ENCODE assay signal across 24 cellular contexts in genomic region chrX:132749406-132749805, GRCh38.
DNase-seq lines count a peak whose midpoint lies in the region; ATAC-seq, FAIRE-seq and TF ChIP-seq lines count a peak whose summit lies in the region.
"Had no signal": no experiment of that assay in that cellular context is flagged by ENCODE, and none has a peak within 500 bp of the region (broad histone marks: within the 10 kb centered on the region; RNA-seq: fewer than 3 reads in every experiment).

No MANE protein-coding gene starts in this region.

- H3K4me3 ChIP-seq in DND-41 (ENCODE audit: low read depth in 1 of 2, low read length in 2 of 2) (no peak overlapping the region), astrocyte (ENCODE audit: insufficient read depth, low read depth, low read length) (no peak overlapping the region), neural cell (ENCODE audit: low read length) (no peak overlapping the region)
- H3K4me3 ChIP-seq: GM23248, SJSA1 had no signal

- no peak for TF ChIP-seq RAD21 in neural cell (conservative IDR thresholded peaks at IDR 0.05)

- TF ChIP-seq EP300 in neural cell (conservative IDR thresholded peaks at IDR 0.05; ENCODE audit: poor library complexity, severe bottlenecking) = peak; percentile 49

- H3K27ac ChIP-seq in DND-41 (ENCODE audit: low read length) (peak overlapping the region; percentile 82), astrocyte (ENCODE audit: low read depth, low read length) (no peak overlapping the region), neural cell (ENCODE audit: low read length) (no peak overlapping the region)
- H3K27ac ChIP-seq: GM23248, HL-60, SJSA1 had no signal

- no peaks in the 10 kb centered on the region for H3K9me3 Mint-ChIP-seq in astrocyte (ENCODE audit: unreplicated experiment)
- H3K9me3 Mint-ChIP-seq: CD8-positive, alpha-beta memory T cell; IgD-negative memory B cell; T-cell had no signal

- TF ChIP-seq CTCF in DND-41 (IDR thresholded peaks at IDR 0.05; ENCODE audit: borderline replicate concordance, extremely low read depth, low read length, poor library complexity, severe bottlenecking) (no peak), astrocyte (IDR thresholded peaks at IDR 0.05; ENCODE audit: insufficient read depth, low read depth, low read length) (no peak), neural cell (IDR thresholded peaks at IDR 0.05; ENCODE audit: poor library complexity, severe bottlenecking) (no peak)

- no peaks in the 10 kb centered on the region for H3F3A ChIP-seq in neural cell (ENCODE audit: insufficient read depth, low read length, poor library complexity, severe bottlenecking)

- H3K9ac ChIP-seq in DND-41 (ENCODE audit: low read depth, low read length) (no peak overlapping the region), astrocyte (ENCODE audit: low read length) (no peak overlapping the region), neural cell (ENCODE audit: low read length) (no peak overlapping the region)
- H3K9ac ChIP-seq: GM23248, KMS-11 had no signal

- H3K4me1 Mint-ChIP-seq in astrocyte (ENCODE audit: low read depth, unreplicated experiment) = peaks cover 11% of the 10 kb centered on the region
- H3K4me1 Mint-ChIP-seq: IgD-negative memory B cell had no signal

- no peaks in the 10 kb centered on the region for H3K27me3 Mint-ChIP-seq in astrocyte (ENCODE audit: low read depth, unreplicated experiment)
- H3K27me3 Mint-ChIP-seq: IgD-negative memory B cell had no signal

- peaks cover 42% of the 10 kb centered on the region for H3K4me1 ChIP-seq in DND-41 (ENCODE audit: insufficient read depth, low read length)
- H3K4me1 ChIP-seq in astrocyte (ENCODE audit: insufficient read depth, low read length) = no peaks in the 10 kb centered on the region
- H3K4me1 ChIP-seq: BE2C, SJSA1 had no signal

- H3K27me3 ChIP-seq in DND-41 (ENCODE audit: insufficient read depth, low read length, poor library complexity) (no peaks in the 10 kb centered on the region), astrocyte (ENCODE audit: insufficient read depth, low read length) (no peaks in the 10 kb centered on the region), neural cell (ENCODE audit: insufficient read depth, low read depth, low read length) (no peaks in the 10 kb centered on the region)
- H3K27me3 ChIP-seq: BE2C, SJSA1 had no signal

- H3K27ac Mint-ChIP-seq in astrocyte (ENCODE audit: unreplicated experiment) = no peak overlapping the region
- H3K27ac Mint-ChIP-seq: CD14-positive monocyte; CD8-positive, alpha-beta memory T cell; IgD-negative memory B cell; T-cell had no signal

- H3K79me2 ChIP-seq in DND-41 (ENCODE audit: insufficient read depth, low read length) (no peaks in the 10 kb centered on the region), astrocyte (ENCODE audit: insufficient read depth, low read length) (no peaks in the 10 kb centered on the region), neural cell (replicated peaks; ENCODE audit: insufficient read depth, low read length) (no peaks in the 10 kb centered on the region)

- H2AFZ ChIP-seq in DND-41 (ENCODE audit: low read depth, low read length) = no peak overlapping the region
- no peak overlapping the region for H2AFZ ChIP-seq in astrocyte (ENCODE audit: low read depth, low read length)
- no peak overlapping the region for H2AFZ ChIP-seq in neural cell (ENCODE audit: low read depth, low read length)
- H2AFZ ChIP-seq: GM23248 had no signal

- no peak overlapping the region for H3K4me3 Mint-ChIP-seq in astrocyte (ENCODE audit: unreplicated experiment)
- H3K4me3 Mint-ChIP-seq: CD14-positive monocyte, IgD-negative memory B cell, T-cell had no signal

- H3K36me3 ChIP-seq in DND-41 (ENCODE audit: insufficient read depth, low read length) (no peaks in the 10 kb centered on the region), astrocyte (ENCODE audit: insufficient read depth, low read length) (no peaks in the 10 kb centered on the region), neural cell (ENCODE audit: insufficient read depth, low read length) (no peaks in the 10 kb centered on the region)
- H3K36me3 ChIP-seq: BE2C, SJSA1 had no signal

- ATAC-seq in DND-41 (ENCODE audit: insufficient read depth, low read depth) (no peak), HG03045 (IDR thresholded peaks at IDR 0.05; ENCODE audit: unreplicated experiment) (no peak)
- ATAC-seq: T-cell had no signal

- H3K9me3 ChIP-seq in DND-41 (ENCODE audit: insufficient read depth, low read length, severe bottlenecking) = no peaks in the 10 kb centered on the region
- H3K9me3 ChIP-seq in astrocyte (ENCODE audit: insufficient read depth, low read depth, low read length) = no peaks in the 10 kb centered on the region
- H3K9me3 ChIP-seq in neural cell (ENCODE audit: low read length) = no peaks in the 10 kb centered on the region
- H3K9me3 ChIP-seq: BE2C, SJSA1 had no signal

- peak; percentile 86 for FAIRE-seq in astrocyte (lab: Jason Lieb, UNC)
- FAIRE-seq: GM18507, RCC 7860 had no signal

- H3K36me3 Mint-ChIP-seq in astrocyte (ENCODE audit: low read depth, unreplicated experiment) = no peaks in the 10 kb centered on the region
- H3K36me3 Mint-ChIP-seq: CD14-positive monocyte; CD8-positive, alpha-beta memory T cell; IgD-negative memory B cell; T-cell had no signal

- DNase-seq in DND-41 (no peak), NCI-H2171 (lab: John Stamatoyannopoulos, UW) (peak; percentile 52), astrocyte (ENCODE audit: low read depth) (no peak), RKO (ENCODE audit: low spot score) (no peak), NCI-H146 treated with DMSO at 0.1 percent for 48 hours (lab: John Stamatoyannopoulos, UW; ENCODE audit: unreplicated experiment) (no peak), DMS114 treated with DMSO at 0.1 percent for 48 hours (lab: John Stamatoyannopoulos, UW; ENCODE audit: unreplicated experiment) (no peak)
- DNase-seq: BE2C; CD8-positive, alpha-beta memory T cell; GM23248; HCEC 1CT; MM.1S; NCI-H1694; NCI-H2029 treated with DMSO at 0.1 percent for 48 hours; NCI-H69; T-cell had no signal

- H4K20me1 ChIP-seq in DND-41 (ENCODE audit: insufficient read depth, low read length) (no peaks in the 10 kb centered on the region), astrocyte (ENCODE audit: insufficient read depth, low read length) (no peaks in the 10 kb centered on the region), neural cell (ENCODE audit: insufficient read depth) (no peaks in the 10 kb centered on the region)

- no peak overlapping the region for H3K4me2 ChIP-seq in DND-41 (ENCODE audit: insufficient read depth, low read length)
- no peak overlapping the region for H3K4me2 ChIP-seq in astrocyte (ENCODE audit: low read length)
- H3K4me2 ChIP-seq in neural cell (ENCODE audit: low read length) = no peak overlapping the region

- no peaks in the 10 kb centered on the region for H3K9me2 ChIP-seq in neural cell (ENCODE audit: insufficient read depth, low read length)

TF ChIP-seq in neural cell, 6 proteins besides CTCF, POLR2A, EP300 and RAD21:
- TF ChIP-seq EZH2 (IDR thresholded peaks at IDR 0.05; ENCODE audit: borderline replicate concordance, insufficient read depth, low read length, poor library complexity, severe bottlenecking) = no peak
- no peak for TF ChIP-seq POLR2AphosphoS5 (IDR thresholded peaks at IDR 0.05)
- TF ChIP-seq TAF1 (IDR thresholded peaks at IDR 0.05; ENCODE audit: low read depth) = no peak
- no peak for TF ChIP-seq REST (IDR thresholded peaks at IDR 0.05; ENCODE audit: borderline replicate concordance)
- no peak for TF ChIP-seq MXI1 (conservative IDR thresholded peaks at IDR 0.05; ENCODE audit: poor library complexity, severe bottlenecking)
- no peak for TF ChIP-seq SMC3 (conservative IDR thresholded peaks at IDR 0.05; ENCODE audit: poor library complexity)
